ENCODE assay signal across 8 cellular contexts in genomic region chr6:107491791-107492674, GRCh38. TPM values are rescaled to one million over a fixed set of nuclear protein-coding genes. Genes with fewer than 3 reads are reported as not detected.
DNase-seq lines count a peak whose midpoint lies in the region; ATAC-seq lines count a peak whose summit lies in the region.

No MANE protein-coding gene starts in this region.

- peak overlapping the region; percentile 82 for H3K4me3 Mint-ChIP-seq in activated T-helper 1 cell treated with anti-CD3 and anti-CD28 coated beads, Interleukin-12 subunit alpha, Interleukin-12 subunit beta, Interleukin-2, Interleukin-4 antibody, amounts not matched to agents 30 ng/mL and 10 ng/mL and 1 ng/mL, durations not matched to agents 14 hours and 24 hours and 36 hours
- peak overlapping the region; percentile 84 to 97 for H3K4me3 Mint-ChIP-seq in stimulated activated naive B cell treated with anti-CD40 and anti-IgM and Interleukin-4, amounts not matched to agents 10 μg/mL and 1 μg/mL and 100 μg/mL, for 72 hours

- H3K36me3 Mint-ChIP-seq in activated T-helper 1 cell treated with anti-CD3 and anti-CD28 coated beads, Interleukin-12 subunit alpha, Interleukin-12 subunit beta, Interleukin-2, Interleukin-4 antibody, amounts not matched to agents 30 ng/mL and 10 ng/mL and 1 ng/mL, durations not matched to agents 14 hours and 24 hours and 36 hours (ENCODE audit: low read depth): no peaks in the 10 kb centered on the region
- H3K36me3 Mint-ChIP-seq in stimulated activated naive B cell treated with anti-CD40 and anti-IgM and Interleukin-4, amounts not matched to agents 10 μg/mL and 1 μg/mL and 100 μg/mL, for 72 hours: peaks cover 0 to 2% of the 10 kb centered on the region in 2 donors

- intact Hi-C loops in activated T-helper 1 cell treated with anti-CD3 and anti-CD28 coated beads, Interleukin-12 subunit alpha, Interleukin-12 subunit beta, Interleukin-2, Interleukin-4 antibody, amounts not matched to agents 30 ng/mL and 10 ng/mL and 1 ng/mL, durations not matched to agents 14 hours and 24 hours and 36 hours (cut with micrococcal nuclease): loop anchor here (1.0 to 5.0 kb wide), 4 partner anchors 33 to 680 kb away; partner anchors contain the start of gene PDSS2
- intact Hi-C loops in left ventricle myocardium superior (cut with micrococcal nuclease): loop anchor here (5.0 kb wide), 1 partner anchor 165 kb away; no protein-coding TSS in a partner anchor

- DNase-seq in DMS79 treated with DMSO at 0.1 percent for 48 hours (lab: John Stamatoyannopoulos, UW) (peak; percentile 45), DMS79 (lab: John Stamatoyannopoulos, UW) (no peak), left ventricle myocardium superior (peak; percentile 74), KG1 (lab: John Stamatoyannopoulos, UW) (no peak), 8988T (no peak)
- DNase-seq in activated T-helper 1 cell treated with anti-CD3 and anti-CD28 coated beads, Interleukin-12 subunit alpha, Interleukin-12 subunit beta, Interleukin-2, Interleukin-4 antibody, amounts not matched to agents 30 ng/mL and 10 ng/mL and 1 ng/mL, durations not matched to agents 14 hours and 24 hours and 36 hours (ENCODE audit: low spot score): no peak
- no peak for DNase-seq in stimulated activated naive B cell treated with anti-CD40 and anti-IgM and Interleukin-4, amounts not matched to agents 10 μg/mL and 1 μg/mL and 100 μg/mL, for 72 hours

- peaks cover 28% of the 10 kb centered on the region for H3K4me1 Mint-ChIP-seq in activated T-helper 1 cell treated with anti-CD3 and anti-CD28 coated beads, Interleukin-12 subunit alpha, Interleukin-12 subunit beta, Interleukin-2, Interleukin-4 antibody, amounts not matched to agents 30 ng/mL and 10 ng/mL and 1 ng/mL, durations not matched to agents 14 hours and 24 hours and 36 hours (ENCODE audit: low read depth)
- H3K4me1 Mint-ChIP-seq in stimulated activated naive B cell treated with anti-CD40 and anti-IgM and Interleukin-4, amounts not matched to agents 10 μg/mL and 1 μg/mL and 100 μg/mL, for 72 hours: peaks cover 13 to 28% of the 10 kb centered on the region in 2 donors

- no peak overlapping the region for H3K27ac Mint-ChIP-seq in activated T-helper 1 cell treated with anti-CD3 and anti-CD28 coated beads, Interleukin-12 subunit alpha, Interleukin-12 subunit beta, Interleukin-2, Interleukin-4 antibody, amounts not matched to agents 30 ng/mL and 10 ng/mL and 1 ng/mL, durations not matched to agents 14 hours and 24 hours and 36 hours
- no peak overlapping the region for H3K27ac Mint-ChIP-seq in stimulated activated naive B cell treated with anti-CD40 and anti-IgM and Interleukin-4, amounts not matched to agents 10 μg/mL and 1 μg/mL and 100 μg/mL, for 72 hours

- H3K27me3 Mint-ChIP-seq in activated T-helper 1 cell treated with anti-CD3 and anti-CD28 coated beads, Interleukin-12 subunit alpha, Interleukin-12 subunit beta, Interleukin-2, Interleukin-4 antibody, amounts not matched to agents 30 ng/mL and 10 ng/mL and 1 ng/mL, durations not matched to agents 14 hours and 24 hours and 36 hours (ENCODE audit: insufficient read depth): peaks cover 51% of the 10 kb centered on the region
- peaks cover 19 to 22% of the 10 kb centered on the region in 2 donors for H3K27me3 Mint-ChIP-seq in stimulated activated naive B cell treated with anti-CD40 and anti-IgM and Interleukin-4, amounts not matched to agents 10 μg/mL and 1 μg/mL and 100 μg/mL, for 72 hours

- no peaks in the 10 kb centered on the region for H3K9me3 Mint-ChIP-seq in activated T-helper 1 cell treated with anti-CD3 and anti-CD28 coated beads, Interleukin-12 subunit alpha, Interleukin-12 subunit beta, Interleukin-2, Interleukin-4 antibody, amounts not matched to agents 30 ng/mL and 10 ng/mL and 1 ng/mL, durations not matched to agents 14 hours and 24 hours and 36 hours
- no peaks in the 10 kb centered on the region for H3K9me3 Mint-ChIP-seq in stimulated activated naive B cell treated with anti-CD40 and anti-IgM and Interleukin-4, amounts not matched to agents 10 μg/mL and 1 μg/mL and 100 μg/mL, for 72 hours

- ATAC-seq in left ventricle myocardium superior (peak; percentile 51), HG02678 (IDR thresholded peaks at IDR 0.05; ENCODE audit: unreplicated experiment) (no peak)
- ATAC-seq in stimulated activated naive B cell treated with anti-CD40 and anti-IgM and Interleukin-4, amounts not matched to agents 10 μg/mL and 1 μg/mL and 100 μg/mL, for 72 hours (replicated peaks): no peak

RNA-seq across cellular contexts. Expression of gene SOBP, which starts 2.1 kb away (rescaled TPM):
- 0.15 and 0.16 TPM in 2 replicates for total RNA-seq in activated T-helper 1 cell treated with anti-CD3 and anti-CD28 coated beads, Interleukin-12 subunit alpha, Interleukin-12 subunit beta, Interleukin-2, Interleukin-4 antibody, amounts not matched to agents 30 ng/mL and 10 ng/mL and 1 ng/mL, durations not matched to agents 14 hours and 24 hours and 36 hours
- total RNA-seq in left ventricle myocardium superior: 15.3 TPM

RNA-seq across cellular contexts. Expression of gene PDSS2, which starts 32.7 kb away (rescaled TPM):
- total RNA-seq in activated T-helper 1 cell treated with anti-CD3 and anti-CD28 coated beads, Interleukin-12 subunit alpha, Interleukin-12 subunit beta, Interleukin-2, Interleukin-4 antibody, amounts not matched to agents 30 ng/mL and 10 ng/mL and 1 ng/mL, durations not matched to agents 14 hours and 24 hours and 36 hours: 11.8 and 14.5 TPM in 2 replicates
- 16.2 TPM for total RNA-seq in left ventricle myocardium superior

Comparison
In these comparisons a context has a peak if more than half of its experiments do, and no peak if none do; other contexts are left out.
1. DNase-seq: peak in DMS79 treated with DMSO at 0.1 percent for 48 hours (single experiment) and left ventricle myocardium superior (single experiment); none in DMS79 (single experiment), activated T-helper 1 cell treated with anti-CD3 and anti-CD28 coated beads, Interleukin-12 subunit alpha, Interleukin-12 subunit beta, Interleukin-2, Interleukin-4 antibody, amounts not matched to agents 30 ng/mL and 10 ng/mL and 1 ng/mL, durations not matched to agents 14 hours and 24 hours and 36 hours (single experiment), stimulated activated naive B cell treated with anti-CD40 and anti-IgM and Interleukin-4, amounts not matched to agents 10 μg/mL and 1 μg/mL and 100 μg/mL, for 72 hours (single experiment), KG1 (single experiment) and 8988T (single experiment).
2. RNA of gene SOBP, which starts 2.1 kb away (total RNA-seq): 15.3 TPM in left ventricle myocardium superior (single experiment); 0.15 to 0.16 TPM in activated T-helper 1 cell treated with anti-CD3 and anti-CD28 coated beads, Interleukin-12 subunit alpha, Interleukin-12 subunit beta, Interleukin-2, Interleukin-4 antibody, amounts not matched to agents 30 ng/mL and 10 ng/mL and 1 ng/mL, durations not matched to agents 14 hours and 24 hours and 36 hours; every median in the first group is over 10 times any median in the second.